Comparison of ENCODE assay signal across 13 cellular contexts in genomic region chr10:101682172-101682825, GRCh38. TPM values are rescaled to one million over a fixed set of nuclear protein-coding genes. Genes with fewer than 3 reads are reported as not detected.
A peak's percentile ranks its signal among the peaks of the same experiment; 100 is the strongest.
DNase-seq lines count a peak whose midpoint lies in the region; ATAC-seq, FAIRE-seq and TF ChIP-seq lines count a peak whose summit lies in the region.
"Had no signal": no experiment of that assay in that cellular context is flagged by ENCODE, and none has a peak within 500 bp of the region (broad histone marks: within the 10 kb centered on the region; RNA-seq: fewer than 3 reads in every experiment).

No MANE protein-coding gene starts in this region.

- 28 to 31% methylated on average over 2 of the region's 2 CpGs for WGBS in pancreas, 2 donors

- no peaks in the 10 kb centered on the region for H3K27me3 Mint-ChIP-seq in progenitor cell of endocrine pancreas
- H3K27me3 Mint-ChIP-seq: activated naive CD8-positive, alpha-beta T cell treated with anti-CD3 and anti-CD28 coated beads, Interleukin-2, amount 10 ng/mL, durations not matched to agents 7 days and 5 days had no signal

- FAIRE-seq in pancreas (lab: Jason Lieb, UNC) = no peak

- no peaks in the 10 kb centered on the region for H3K9me2 ChIP-seq in OCI-LY7 (ENCODE audit: insufficient read depth, low read length)

- H3K9me3 ChIP-seq in DND-41 (ENCODE audit: insufficient read depth, low read length, severe bottlenecking) (peaks cover 2% of the 10 kb centered on the region), OCI-LY7 (ENCODE audit: low read length) (no peaks in the 10 kb centered on the region), pancreas (no peaks in the 10 kb centered on the region)

- no peak overlapping the region for H3K27ac Mint-ChIP-seq in progenitor cell of endocrine pancreas
- H3K27ac Mint-ChIP-seq: activated naive CD8-positive, alpha-beta T cell treated with anti-CD3 and anti-CD28 coated beads, Interleukin-2, amount 10 ng/mL, durations not matched to agents 7 days and 5 days had no signal

- peak overlapping the region; percentile 60 for H3K27ac ChIP-seq in DND-41 (ENCODE audit: low read length)
- no peak overlapping the region for H3K27ac ChIP-seq in OCI-LY7 (ENCODE audit: low read depth, low read length, poor library complexity, severe bottlenecking)
- peak overlapping the region in 1 of 4 donors; percentile 20 for H3K27ac ChIP-seq in pancreas

- H3K36me3 Mint-ChIP-seq in progenitor cell of endocrine pancreas (ENCODE audit: insufficient read depth) = peaks cover 6% of the 10 kb centered on the region

- H3K4me1 ChIP-seq in DND-41 (ENCODE audit: insufficient read depth, low read length) (peaks cover 34% of the 10 kb centered on the region), OCI-LY7 (ENCODE audit: insufficient read depth, low read length, poor library complexity, severe bottlenecking) (peaks cover 16% of the 10 kb centered on the region), pancreas (peaks cover 0 to 4% (median 0%) of the 10 kb centered on the region in 3 donors)

- peaks cover 5% of the 10 kb centered on the region for H3K9me3 Mint-ChIP-seq in progenitor cell of endocrine pancreas (ENCODE audit: low read depth)

- POLR2A ChIA-PET in OCI-LY7 (lab: Charles Lee) = interaction anchor here (0.7 kb wide), 1 partner anchor 53 kb away, joined by 3 read pairs; no protein-coding TSS in a partner anchor

- TF ChIP-seq CTCF in DND-41 (IDR thresholded peaks at IDR 0.05; ENCODE audit: borderline replicate concordance, extremely low read depth, low read length, poor library complexity, severe bottlenecking) = no peak
- no peak for TF ChIP-seq CTCF in OCI-LY7 (conservative IDR thresholded peaks at IDR 0.05; ENCODE audit: low read length)
- TF ChIP-seq CTCF in fibroblast of villous mesenchyme (IDR thresholded peaks at IDR 0.05; ENCODE audit: insufficient read depth, low read depth, low read length) = no peak
- TF ChIP-seq CTCF in pancreas (IDR thresholded peaks at IDR 0.05) = no peak
- no peak for TF ChIP-seq CTCF in progenitor cell of endocrine pancreas (IDR thresholded peaks at IDR 0.05; ENCODE audit: unreplicated experiment)

- no peak overlapping the region for H3K4me3 Mint-ChIP-seq in progenitor cell of endocrine pancreas (ENCODE audit: low read depth)
- H3K4me3 Mint-ChIP-seq: activated naive CD8-positive, alpha-beta T cell treated with anti-CD3 and anti-CD28 coated beads, Interleukin-2, amount 10 ng/mL, durations not matched to agents 7 days and 5 days had no signal

- H3K79me2 ChIP-seq in DND-41 (ENCODE audit: insufficient read depth, low read length) (peaks cover 49% of the 10 kb centered on the region), OCI-LY7 (ENCODE audit: insufficient read depth, low read depth, low read length) (peaks cover 12% of the 10 kb centered on the region; the same call in 1 of the 2 replicates)

- no TSS peak for BruUV-seq in OCI-LY7 (replicated peaks; lab: Mats Ljungman, UMichigan)

- intact Hi-C loops in OCI-LY7 (cut with micrococcal nuclease; ENCODE audit: unreplicated experiment) = no loop called here
- intact Hi-C loops in pancreas (cut with DNase I) = no loop called here

- no peak overlapping the region for H3K9ac ChIP-seq in DND-41 (ENCODE audit: low read depth, low read length)

- H3K27me3 ChIP-seq in DND-41 (ENCODE audit: insufficient read depth, low read length, poor library complexity) (no peaks in the 10 kb centered on the region), pancreas (no peaks in the 10 kb centered on the region)

- H3K4me3 ChIP-seq in DND-41 (ENCODE audit: low read depth in 1 of 2, low read length in 2 of 2) (no peak overlapping the region), OCI-LY7 (ENCODE audit: low read depth, low read length, poor library complexity, severe bottlenecking) (no peak overlapping the region), fibroblast of villous mesenchyme (ENCODE audit: low read depth, low read length) (peak overlapping the region; percentile 13), pancreas (no peak overlapping the region)

- H3K4me2 ChIP-seq in DND-41 (ENCODE audit: insufficient read depth, low read length) (peak overlapping the region; percentile 32; the same call in 1 of the 2 replicates), OCI-LY7 (ENCODE audit: low read length) (peak overlapping the region; percentile 45)

- CTCF ChIA-PET in OCI-LY7 (lab: Charles Lee; ENCODE audit: unreplicated experiment) = no interaction called here

- no peak for DNase-seq in DND-41
- DNase-seq in OCI-LY7 (ENCODE audit: low spot score) = peak; percentile 25
- DNase-seq in fibroblast of villous mesenchyme (ENCODE audit: low read depth) = peak; percentile 57
- no peak for DNase-seq in pancreas
- DNase-seq in progenitor cell of endocrine pancreas (ENCODE audit: low spot score, unreplicated experiment) = no peak
- DNase-seq in H4 (ENCODE audit: low spot score) = no peak
- no peak for DNase-seq in NCI-H774 (lab: John Stamatoyannopoulos, UW)
- DNase-seq: activated CD4-positive, alpha-beta T cell treated with anti-CD3 and anti-CD28 coated beads for 48 hours; activated naive CD8-positive, alpha-beta T cell treated with anti-CD3 and anti-CD28 coated beads, Interleukin-2, amount 10 ng/mL, durations not matched to agents 7 days and 5 days; HCEC 1CT; NCI-H2029; SHP77 had no signal

- H4K20me1 ChIP-seq in DND-41 (ENCODE audit: insufficient read depth, low read length) (peaks cover 3% of the 10 kb centered on the region; the same call in 1 of the 2 replicates), OCI-LY7 (ENCODE audit: insufficient read depth, low read length) (no peaks in the 10 kb centered on the region)

- H2AFZ ChIP-seq in DND-41 (ENCODE audit: low read depth, low read length) (no peak overlapping the region), OCI-LY7 (ENCODE audit: low read length) (no peak overlapping the region)

- peaks cover 19% of the 10 kb centered on the region for H3K4me1 Mint-ChIP-seq in progenitor cell of endocrine pancreas (ENCODE audit: low read depth)

- 0 out of 3 replicates have a peak, but pooled peaks have one; percentile 17 for ATAC-seq in DND-41 (ENCODE audit: insufficient read depth, low read depth)
- ATAC-seq in pancreas = peak in 3 of 4 donors; percentile 48 to 75 (median 67)
- ATAC-seq in GM21528 (IDR thresholded peaks at IDR 0.05; ENCODE audit: low FRiP score, unreplicated experiment) = no peak

- peaks cover 3% of the 10 kb centered on the region for H3K36me3 ChIP-seq in DND-41 (ENCODE audit: insufficient read depth, low read length)
- peaks cover 17% of the 10 kb centered on the region for H3K36me3 ChIP-seq in OCI-LY7 (ENCODE audit: insufficient read depth, low read length)
- H3K36me3 ChIP-seq in pancreas = no peaks in the 10 kb centered on the region

RNA-seq across cellular contexts. Expression of gene FBXW4, which starts 12.7 kb away (rescaled TPM):
- total RNA-seq in OCI-LY7 (2014; rRNA removed; shearing (Covaris generic)) = 43.1 and 50.3 TPM in 2 replicates
- total RNA-seq in OCI-LY7 (2022) (54.2 and 60.9 TPM in 2 replicates), fibroblast of villous mesenchyme (31.6 and 41.9 TPM in 2 replicates), pancreas (10 to 100 TPM; 32.3 to 49.4 (median 40.0) TPM), progenitor cell of endocrine pancreas (70.7 and 73.3 TPM in 2 replicates)
- polyA plus RNA-seq in pancreas = 10 to 100 TPM; 37.0 to 45.9 TPM
- total RNA-seq in H4 (2014; rRNA removed; shearing (Covaris generic)) = 7.1 and 7.7 TPM in 2 replicates

Comparison
In these comparisons a context has a peak if more than half of its experiments do, and no peak if none do; other contexts are left out.
1. DNase-seq: peak in OCI-LY7 (single experiment) and fibroblast of villous mesenchyme (single experiment); none in DND-41 (single experiment), pancreas (0 of 6), progenitor cell of endocrine pancreas (single experiment), H4 (single experiment) and NCI-H774 (single experiment).